In the genomic region with DNA sequence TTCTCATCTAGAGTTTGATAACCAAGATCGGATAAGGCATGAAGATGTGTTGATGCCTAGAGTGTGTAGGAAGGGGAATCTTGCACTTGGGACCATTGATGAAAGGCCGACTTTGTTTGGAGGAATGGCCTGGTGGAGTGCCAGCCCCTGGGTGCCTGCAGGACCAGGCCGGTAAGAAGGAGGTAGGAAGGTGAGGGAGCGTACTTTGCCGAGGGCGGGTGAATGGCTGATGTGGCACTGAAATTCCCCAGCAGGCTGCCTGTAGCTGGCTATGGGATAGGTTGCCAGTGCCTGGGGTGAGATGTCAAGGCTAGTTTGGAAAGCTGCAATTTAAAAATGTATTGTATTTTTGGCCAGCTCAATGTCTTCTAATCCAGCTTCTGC, we compare ENCODE assay signal across 24 cellular contexts.
A peak's percentile ranks its signal among the peaks of the same experiment; 100 is the strongest.
DNase-seq lines count a peak whose midpoint lies in the region; ATAC-seq, FAIRE-seq and TF ChIP-seq lines count a peak whose summit lies in the region.
"Had no signal": no experiment of that assay in that cellular context is flagged by ENCODE, and none has a peak within 500 bp of the region (broad histone marks: within the 10 kb centered on the region; RNA-seq: fewer than 3 reads in every experiment).

No MANE protein-coding gene starts in this region.

- H4K20me1 ChIP-seq in IMR-90 (ENCODE audit: insufficient read depth, low read length) = no peaks in the 10 kb centered on the region

- H2BK20ac ChIP-seq in IMR-90 (ENCODE audit: low read depth, low read length) = no peak overlapping the region

- 0 out of 2 replicates have a peak overlapping the region, but pooled peaks have one; percentile 8 for H2BK120ac ChIP-seq in IMR-90 (ENCODE audit: low read depth, low read length)

- TF ChIP-seq POLR2A in IMR-90 (IDR thresholded peaks at IDR 0.05; ENCODE audit: low read depth, low read length) = no peak
- no peak for TF ChIP-seq POLR2A in suprapubic skin (IDR thresholded peaks at IDR 0.05)

- no peak for TF ChIP-seq EP300 in suprapubic skin (IDR thresholded peaks at IDR 0.05)

- TF ChIP-seq RAD21 in IMR-90 (IDR thresholded peaks at IDR 0.05; ENCODE audit: low read length) = no peak

- H3K79me1 ChIP-seq in IMR-90 (ENCODE audit: low read depth in 1 of 2, low read length in 2 of 2) = no peaks in the 10 kb centered on the region

- no peak for FAIRE-seq in bronchial epithelial cell (lab: Jason Lieb, UNC)
- FAIRE-seq: GM12892, kidney had no signal

- H3K27me3 ChIP-seq in IMR-90 (ENCODE audit: control insufficient read depth, insufficient read depth, low read length) (no peaks in the 10 kb centered on the region), bronchial epithelial cell (ENCODE audit: control insufficient read depth, insufficient read depth, low read length) (no peaks in the 10 kb centered on the region), suprapubic skin (no peaks in the 10 kb centered on the region)
- H3K27me3 ChIP-seq: body of pancreas, heart left ventricle, neutrophil, right lobe of liver had no signal

- H3K14ac ChIP-seq in IMR-90 (replicated peaks; ENCODE audit: low read depth, low read length) = peak overlapping the region; percentile 21; the same call in 1 of the 2 replicates

- no peak overlapping the region for H3K56ac ChIP-seq in IMR-90 (ENCODE audit: extremely low read depth, insufficient read depth, low read length)

- H2AFZ ChIP-seq in IMR-90 (replicated peaks; ENCODE audit: low read length, poor library complexity) = peak overlapping the region; percentile 15

- peak overlapping the region in 1 of 2 experiments; percentile 21; a peak in 1 of 4 replicates for H4K8ac ChIP-seq in IMR-90 (ENCODE audit: low read depth in 2 of 2, low read length in 2 of 2)

- H3K36me3 ChIP-seq in IMR-90 (ENCODE audit: control insufficient read depth, insufficient read depth, low read length) (no peaks in the 10 kb centered on the region), bronchial epithelial cell (ENCODE audit: control insufficient read depth, insufficient read depth, low read length) (no peaks in the 10 kb centered on the region), suprapubic skin (no peaks in the 10 kb centered on the region)
- H3K36me3 ChIP-seq: heart left ventricle, neutrophil, prostate gland, right lobe of liver had no signal

- no peak for ATAC-seq in IMR-90 (ENCODE audit: low read depth)
- no peak for ATAC-seq in activated naive CD8-positive, alpha-beta T cell treated with anti-CD3 and anti-CD28 coated beads, Interleukin-2, amount 50 U/mL, for 24 hours
- ATAC-seq: body of pancreas; HCT116; naive thymus-derived CD4-positive, alpha-beta T cell; right lobe of liver had no signal

- H3K4me3 ChIP-seq in IMR-90 (ENCODE audit: insufficient read depth, low read depth, low read length) (no peak overlapping the region), bronchial epithelial cell (ENCODE audit: low read depth, low read length) (no peak overlapping the region), suprapubic skin (no peak overlapping the region)
- H3K4me3 ChIP-seq: body of pancreas, heart left ventricle, prostate gland, right lobe of liver had no signal

- H3K4me1 ChIP-seq in IMR-90 (ENCODE audit: control insufficient read depth, insufficient read depth, low read length) = peaks cover 2% of the 10 kb centered on the region; the same call in 1 of the 2 replicates
- peaks cover 34% of the 10 kb centered on the region for H3K4me1 ChIP-seq in suprapubic skin
- H3K4me1 ChIP-seq: prostate gland had no signal

- DNase-seq in IMR-90 (no peak), bronchial epithelial cell (ENCODE audit: low read depth) (peak; percentile 73), kidney tubule cell (ENCODE audit: low spot score) (peak; percentile 57), suprapubic skin (ENCODE audit: low spot score in 2 of 2) (no peak), NCI-H1092 treated with DMSO at 0.1 percent for 48 hours (lab: John Stamatoyannopoulos, UW) (no peak), GM19240 (ENCODE audit: insufficient read length, low spot score) (no peak), DMS53 (lab: John Stamatoyannopoulos, UW) (no peak)
- DNase-seq in activated naive CD8-positive, alpha-beta T cell treated with anti-CD3 and anti-CD28 coated beads, Interleukin-2, amount 50 U/mL, for 24 hours = no peak
- DNase-seq: activated CD4-positive, alpha-beta T cell treated with anti-CD3 and anti-CD28 coated beads, Interleukin-2, amount 50 U/mL, for 4 hours; activated naive CD4-positive, alpha-beta T cell treated with Interleukin-2 at 50 U/mL for 16 hours; body of pancreas; C1 segment of cervical spinal cord; heart left ventricle; kidney; naive thymus-derived CD4-positive, alpha-beta T cell; NCI-H1694; NCI-H82; right lobe of liver; stimulated activated CD4-positive, alpha-beta T cell treated with anti-CD3 and anti-CD28 coated beads, Interleukin-4, amount 100 ng/mL, for 24 hours had no signal

- H3K27me3 Mint-ChIP-seq in activated naive CD8-positive, alpha-beta T cell treated with anti-CD3 and anti-CD28 coated beads, Interleukin-2, amount 50 U/mL, for 24 hours = no peaks in the 10 kb centered on the region
- H3K27me3 Mint-ChIP-seq: naive thymus-derived CD4-positive, alpha-beta T cell; type B pancreatic cell had no signal

- dilution Hi-C loops in IMR-90 (cut with HindIII; ENCODE audit: low sequenced_read_pairs, unreplicated experiment) = no loop called here

- H3K4me1 Mint-ChIP-seq in activated naive CD8-positive, alpha-beta T cell treated with anti-CD3 and anti-CD28 coated beads, Interleukin-2, amount 50 U/mL, for 24 hours = peaks cover 15% of the 10 kb centered on the region

- WGBS in IMR-90 (ENCODE audit: extremely low coverage in 2 of 2, insufficient read length in 1 of 2), 2 experiments = 94% methylated on average over 5 of the region's 6 CpGs; no CpG with 5 or more reads in 1 of the 2 experiments
- WGBS in suprapubic skin = 50% methylated on average over 6 of the region's 6 CpGs

- BruUV-seq in IMR-90 (replicated peaks; lab: Mats Ljungman, UMichigan) = no TSS peak

- H3K23ac ChIP-seq in IMR-90 (ENCODE audit: low read depth, low read length) = no peak overlapping the region

- no peak overlapping the region for H3K4me2 ChIP-seq in IMR-90 (ENCODE audit: low read depth, low read length)

- H3K27ac Mint-ChIP-seq in activated naive CD8-positive, alpha-beta T cell treated with anti-CD3 and anti-CD28 coated beads, Interleukin-2, amount 50 U/mL, for 24 hours = no peak overlapping the region

- peaks cover 5% of the 10 kb centered on the region for H3K9me1 ChIP-seq in IMR-90 (ENCODE audit: insufficient read depth, low read length)

- in situ Hi-C loops in IMR-90 (cut with MboI; ENCODE audit: low sequenced_read_pairs) = no loop called here

- H2BK15ac ChIP-seq in IMR-90 (ENCODE audit: low read depth, low read length) = no peak overlapping the region; the same call in 2 of the 3 replicates

- 0 out of 2 replicates have a peak overlapping the region, but pooled peaks have one; percentile 57 for H2AK5ac ChIP-seq in IMR-90 (ENCODE audit: low read depth, low read length)

- peak overlapping the region; percentile 50; the same call in 1 of the 2 replicates for H3K4ac ChIP-seq in IMR-90 (ENCODE audit: low read depth, low read length)

- CTCF ChIA-PET in IMR-90 (lab: Yijun Ruan, JAX) = no interaction called here

- H3K36me3 Mint-ChIP-seq in activated naive CD8-positive, alpha-beta T cell treated with anti-CD3 and anti-CD28 coated beads, Interleukin-2, amount 50 U/mL, for 24 hours (ENCODE audit: low read depth) = no peaks in the 10 kb centered on the region
- H3K36me3 Mint-ChIP-seq: naive thymus-derived CD4-positive, alpha-beta T cell; type B pancreatic cell had no signal

- TF ChIP-seq CTCF in IMR-90 (conservative IDR thresholded peaks at IDR 0.05; ENCODE audit: low read depth, low read length) (no peak), bronchial epithelial cell (IDR thresholded peaks at IDR 0.05; ENCODE audit: insufficient read depth, low read length, severe bottlenecking) (no peak), suprapubic skin (IDR thresholded peaks at IDR 0.05) (no peak)

- H4K5ac ChIP-seq in IMR-90 (ENCODE audit: low read depth, low read length) = no peak overlapping the region; the same call in 1 of the 2 replicates

- H3K9me3 ChIP-seq in IMR-90 (ENCODE audit: control insufficient read depth, insufficient read depth, low read length) = no peaks in the 10 kb centered on the region
- no peaks in the 10 kb centered on the region for H3K9me3 ChIP-seq in suprapubic skin
- H3K9me3 ChIP-seq: body of pancreas, heart left ventricle, neutrophil, prostate gland, right lobe of liver had no signal

- H2AK9ac ChIP-seq in IMR-90 (replicated peaks; ENCODE audit: low read depth, low read length, poor library complexity) = no peak overlapping the region

- H3K9me3 Mint-ChIP-seq in activated naive CD8-positive, alpha-beta T cell treated with anti-CD3 and anti-CD28 coated beads, Interleukin-2, amount 50 U/mL, for 24 hours = no peaks in the 10 kb centered on the region
- H3K9me3 Mint-ChIP-seq: type B pancreatic cell had no signal

- peak overlapping the region; percentile 7; the same call in 1 of the 2 replicates for H3K18ac ChIP-seq in IMR-90 (ENCODE audit: low read depth, low read length)

- intact Hi-C loops in IMR-90 (cut with micrococcal nuclease) = no loop called here

- peak overlapping the region; percentile 31; the same call in 1 of the 2 replicates for H4K91ac ChIP-seq in IMR-90 (ENCODE audit: insufficient read depth, low read depth, low read length)

- H3K27ac ChIP-seq in IMR-90 (ENCODE audit: insufficient read depth, low read length) (no peak overlapping the region), suprapubic skin (peak overlapping the region; percentile 59)
- H3K27ac ChIP-seq: body of pancreas, neutrophil, prostate gland, right lobe of liver had no signal

- H2BK5ac ChIP-seq in IMR-90 (ENCODE audit: low read depth, low read length, poor library complexity, severe bottlenecking) = peak overlapping the region; percentile 71

- H3K4me3 Mint-ChIP-seq in activated naive CD8-positive, alpha-beta T cell treated with anti-CD3 and anti-CD28 coated beads, Interleukin-2, amount 50 U/mL, for 24 hours = no peak overlapping the region
- H3K4me3 Mint-ChIP-seq: naive thymus-derived CD4-positive, alpha-beta T cell; type B pancreatic cell had no signal

- POLR2A ChIA-PET in IMR-90 (lab: Charles Lee; ENCODE audit: unreplicated experiment) = no interaction called here

- H3K9ac ChIP-seq in IMR-90 (ENCODE audit: low read depth, low read length) = no peak overlapping the region

TF ChIP-seq in IMR-90, 13 proteins besides CTCF, POLR2A, EP300 and RAD21 (continues in another document):
- no peak for TF ChIP-seq BHLHE40 (IDR thresholded peaks at IDR 0.05; ENCODE audit: low read depth, low read length)
- TF ChIP-seq FOS (IDR thresholded peaks at IDR 0.05; ENCODE audit: low read depth, low read length) = no peak
- TF ChIP-seq ELK1 (IDR thresholded peaks at IDR 0.05; ENCODE audit: borderline replicate concordance, low read depth, low read length) = no peak

Comparison
In these comparisons a context has a peak if more than half of its experiments do, and no peak if none do; other contexts are left out.
1. DNase-seq: peak in bronchial epithelial cell (single experiment) and kidney tubule cell (single experiment); none in IMR-90 (single experiment), suprapubic skin (0 of 2), NCI-H1092 treated with DMSO at 0.1 percent for 48 hours (single experiment), activated naive CD8-positive, alpha-beta T cell treated with anti-CD3 and anti-CD28 coated beads, Interleukin-2, amount 50 U/mL, for 24 hours (single experiment), GM19240 (single experiment) and DMS53 (single experiment).